1 cellular context compared by ENCODE assay signal in genomic region chr12:122062832-122063690, GRCh38.
A peak's percentile ranks its signal among the peaks of the same experiment; 100 is the strongest.
TF ChIP-seq lines count a peak whose summit lies in the region.

No MANE protein-coding gene starts in this region.

TF ChIP-seq in HepG2, 621 proteins besides CTCF, POLR2A, EP300 and RAD21 (continued from another document and continues in another):
- no peak for TF ChIP-seq E2F2 (CRISPR knock-in tag; IDR thresholded peaks at IDR 0.05; ENCODE audit: borderline replicate concordance)
- TF ChIP-seq MLXIP (CRISPR knock-in tag; IDR thresholded peaks at IDR 0.05; ENCODE audit: borderline replicate concordance) = no peak
- TF ChIP-seq EHMT2 (IDR thresholded peaks at IDR 0.05; ENCODE audit: borderline replicate concordance, low read depth, low read length) = no peak
- TF ChIP-seq ASH2L (IDR thresholded peaks at IDR 0.05; ENCODE audit: insufficient read length, low read depth, low read length) = no peak
- no peak for TF ChIP-seq ZNF674 (CRISPR knock-in tag; IDR thresholded peaks at IDR 0.05; ENCODE audit: low read depth)
- TF ChIP-seq NKX3-1 (CRISPR knock-in tag; IDR thresholded peaks at IDR 0.05) = no peak
- 0 out of 2 replicates have a peak, but pooled peaks have one; percentile 56 for TF ChIP-seq ZNF224 (CRISPR knock-in tag; IDR thresholded peaks at IDR 0.05)
- no peak for TF ChIP-seq ZNF549 (CRISPR knock-in tag; IDR thresholded peaks at IDR 0.05)
- peak; percentile 32; the same call in 1 of the 2 replicates for TF ChIP-seq NFYB (CRISPR knock-in tag; IDR thresholded peaks at IDR 0.05)
- peak; percentile 90 for TF ChIP-seq NR2F6 (IDR thresholded peaks at IDR 0.05)
- TF ChIP-seq NR2F6 (CRISPR knock-in tag; IDR thresholded peaks at IDR 0.05) = peak; percentile 92
- no peak for TF ChIP-seq TAF15 (IDR thresholded peaks at IDR 0.05; ENCODE audit: low read depth, low read length, poor library complexity, severe bottlenecking)
- TF ChIP-seq MEIS2 (CRISPR knock-in tag; IDR thresholded peaks at IDR 0.05) = no peak
- no peak for TF ChIP-seq HNRNPL (IDR thresholded peaks at IDR 0.05; ENCODE audit: low read depth, low read length)
- TF ChIP-seq SMYD3 (CRISPR knock-in tag; IDR thresholded peaks at IDR 0.05) = no peak
- no peak for TF ChIP-seq ZNF75D (CRISPR knock-in tag; IDR thresholded peaks at IDR 0.05; ENCODE audit: borderline replicate concordance)
- no peak for TF ChIP-seq ZNF430 (CRISPR knock-in tag; IDR thresholded peaks at IDR 0.05)
- no peak; the same call in none of the 2 replicates for TF ChIP-seq ZBTB34 (CRISPR knock-in tag; IDR thresholded peaks at IDR 0.05)
- no peak for TF ChIP-seq DNMT1 (CRISPR knock-in tag; IDR thresholded peaks at IDR 0.05)
- no peak for TF ChIP-seq ZNF205 (CRISPR knock-in tag; IDR thresholded peaks at IDR 0.05)
- 0 out of 2 replicates have a peak, but pooled peaks have one; percentile 33 for TF ChIP-seq JUND (CRISPR knock-in tag; IDR thresholded peaks at IDR 0.05)
- TF ChIP-seq HOXA7 (CRISPR knock-in tag; IDR thresholded peaks at IDR 0.05) = no peak
- TF ChIP-seq MEF2D (CRISPR knock-in tag; IDR thresholded peaks at IDR 0.05) = no peak
- no peak for TF ChIP-seq ZNF607 (CRISPR knock-in tag; IDR thresholded peaks at IDR 0.05; ENCODE audit: borderline replicate concordance)
- no peak for TF ChIP-seq HOXD1 (CRISPR knock-in tag; IDR thresholded peaks at IDR 0.05)
- TF ChIP-seq AHR (CRISPR knock-in tag; IDR thresholded peaks at IDR 0.05) = no peak
- TF ChIP-seq YEATS2 (CRISPR knock-in tag; IDR thresholded peaks at IDR 0.05; ENCODE audit: borderline replicate concordance) = peak; percentile 42; the same call in 1 of the 2 replicates
- no peak for TF ChIP-seq MYPOP (CRISPR knock-in tag; IDR thresholded peaks at IDR 0.05)
- no peak; the same call in 1 of the 2 replicates for TF ChIP-seq ZNF746 (CRISPR knock-in tag; IDR thresholded peaks at IDR 0.05)
- TF ChIP-seq STAT6 (CRISPR knock-in tag; IDR thresholded peaks at IDR 0.05; ENCODE audit: borderline replicate concordance) = no peak
- peak; percentile 48 for TF ChIP-seq YY1 (IDR thresholded peaks at IDR 0.05; ENCODE audit: insufficient read depth, insufficient replicate concordance, low read depth, low read length)
- no peak for TF ChIP-seq NAIF1 (CRISPR knock-in tag; IDR thresholded peaks at IDR 0.05; ENCODE audit: borderline replicate concordance)
- TF ChIP-seq ZBTB40 (IDR thresholded peaks at IDR 0.05) = no peak
- peak; percentile 28; the same call in 1 of the 2 replicates for TF ChIP-seq ZBTB40 (CRISPR knock-in tag; IDR thresholded peaks at IDR 0.05)
- no peak for TF ChIP-seq E2F5 (CRISPR knock-in tag; conservative IDR thresholded peaks at IDR 0.05)
- no peak for TF ChIP-seq PATZ1 (CRISPR knock-in tag; IDR thresholded peaks at IDR 0.05)
- no peak; the same call in 1 of the 2 replicates for TF ChIP-seq SP4 (CRISPR knock-in tag; IDR thresholded peaks at IDR 0.05)
